9 cellular contexts compared by ENCODE assay signal in the genomic region with DNA sequence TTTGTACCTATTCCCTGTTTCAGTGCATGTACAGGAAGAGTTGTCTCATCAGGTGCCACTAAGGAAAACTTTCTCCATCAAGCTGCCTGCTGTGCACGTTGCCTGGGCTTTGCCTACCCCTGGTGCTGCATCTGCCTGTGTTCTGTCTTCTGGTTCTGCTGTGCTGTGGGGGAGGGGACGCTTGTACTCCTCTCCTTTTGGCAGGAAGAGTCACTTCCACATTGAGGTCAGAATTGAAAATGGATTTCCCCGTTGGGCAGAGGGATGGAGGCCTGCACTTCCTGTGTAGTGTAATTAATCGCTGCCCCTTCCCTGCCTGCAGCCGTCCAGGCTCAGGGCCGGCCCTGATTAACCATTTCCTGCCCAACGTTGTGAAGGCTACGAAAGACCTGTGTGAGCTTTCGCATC.
A peak's percentile ranks its signal among the peaks of the same experiment; 100 is the strongest.
DNase-seq lines count a peak whose midpoint lies in the region; ATAC-seq and TF ChIP-seq lines count a peak whose summit lies in the region.
"Had no signal": no experiment of that assay in that cellular context is flagged by ENCODE, and none has a peak within 500 bp of the region (broad histone marks: within the 10 kb centered on the region; RNA-seq: fewer than 3 reads in every experiment).

No MANE protein-coding gene starts in this region.

- TF ChIP-seq CTCF in right atrium auricular region (IDR thresholded peaks at IDR 0.05) (no peak), Calu3 (IDR thresholded peaks at IDR 0.05; ENCODE audit: unreplicated experiment) (no peak), stomach (IDR thresholded peaks at IDR 0.05) (no peak)

- H3K27me3 Mint-ChIP-seq in activated naive CD4-positive, alpha-beta T cell treated with anti-CD3 and anti-CD28 coated beads, Interleukin-2, amount 50 U/mL, for 24 hours = no peaks in the 10 kb centered on the region
- H3K27me3 Mint-ChIP-seq in Calu3 (ENCODE audit: unreplicated experiment) = no peaks in the 10 kb centered on the region

- intact Hi-C loops in Right ventricle myocardium superior (cut with DNase I) = loop anchor here (10.0 kb wide), 1 partner anchor 356 kb away; no protein-coding TSS in a partner anchor
- intact Hi-C loops in Calu3 (cut with micrococcal nuclease; ENCODE audit: unreplicated experiment) = no loop called here
- intact Hi-C loops in stomach (cut with DNase I; ENCODE audit: low total_unique reads) = loop anchor here (5.0 kb wide), 1 partner anchor 177 kb away; no protein-coding TSS in a partner anchor

- H3K36me3 ChIP-seq in right atrium auricular region (no peaks in the 10 kb centered on the region), stomach (no peaks in the 10 kb centered on the region)

- peak; percentile 47 for ATAC-seq in Right ventricle myocardium superior (ENCODE audit: poor library complexity)
- peak; percentile 39 for ATAC-seq in left lobe of liver
- ATAC-seq: activated T-cell treated with anti-CD3 and anti-CD28 coated beads, Interleukin-2, amount 50 U/mL, for 72 hours had no signal

- BruUV-seq in Calu3 (replicated peaks; lab: Mats Ljungman, UMichigan) = no TSS peak

- no peak overlapping the region for H3K4me3 ChIP-seq in right atrium auricular region
- no peak overlapping the region for H3K4me3 ChIP-seq in stomach

- H3K27ac ChIP-seq in right atrium auricular region (no peak overlapping the region), stomach (no peak overlapping the region)

- TF ChIP-seq POLR2A in stomach (IDR thresholded peaks at IDR 0.05) = no peak

- peak overlapping the region; percentile 23 for H3K27ac Mint-ChIP-seq in activated naive CD4-positive, alpha-beta T cell treated with anti-CD3 and anti-CD28 coated beads, Interleukin-2, amount 50 U/mL, for 24 hours
- no peak overlapping the region for H3K27ac Mint-ChIP-seq in Calu3 (ENCODE audit: unreplicated experiment)
- H3K27ac Mint-ChIP-seq: activated T-cell treated with anti-CD3 and anti-CD28 coated beads, Interleukin-2, amount 50 U/mL, for 72 hours had no signal

- CTCF ChIA-PET in Calu3 (lab: Charles Lee) = interaction anchor here (0.7 kb wide), 1 partner anchor 217 kb away, joined by 3 read pairs; no protein-coding TSS in a partner anchor

- peaks cover 0 to 12% of the 10 kb centered on the region in 2 donors for H3K4me1 ChIP-seq in right atrium auricular region
- H3K4me1 ChIP-seq in stomach = peaks cover 1 to 32% (median 23%) of the 10 kb centered on the region in 4 donors

- H3K36me3 Mint-ChIP-seq in activated naive CD4-positive, alpha-beta T cell treated with anti-CD3 and anti-CD28 coated beads, Interleukin-2, amount 50 U/mL, for 24 hours = no peaks in the 10 kb centered on the region
- H3K36me3 Mint-ChIP-seq in Calu3 (ENCODE audit: insufficient read depth, unreplicated experiment) = peaks cover 12% of the 10 kb centered on the region

- H3K9me3 ChIP-seq in right atrium auricular region (no peaks in the 10 kb centered on the region), stomach (no peaks in the 10 kb centered on the region)

- H3K9me3 Mint-ChIP-seq in activated naive CD4-positive, alpha-beta T cell treated with anti-CD3 and anti-CD28 coated beads, Interleukin-2, amount 50 U/mL, for 24 hours = no peaks in the 10 kb centered on the region
- H3K9me3 Mint-ChIP-seq in Calu3 (ENCODE audit: low read depth, unreplicated experiment) = no peaks in the 10 kb centered on the region
- H3K9me3 Mint-ChIP-seq: activated T-cell treated with anti-CD3 and anti-CD28 coated beads, Interleukin-2, amount 50 U/mL, for 72 hours had no signal

- peak; percentile 74 for DNase-seq in Right ventricle myocardium superior
- DNase-seq in right atrium auricular region (ENCODE audit: low spot score) = no peak
- peak; percentile 56 for DNase-seq in LHCN-M2 (ENCODE audit: low read depth)
- peak; percentile 49 for DNase-seq in left lobe of liver (ENCODE audit: low spot score)
- no peak for DNase-seq in Calu3
- DNase-seq in stomach = no peak
- no peak for DNase-seq in DMS79 (lab: John Stamatoyannopoulos, UW)

- H3K4me1 Mint-ChIP-seq in activated naive CD4-positive, alpha-beta T cell treated with anti-CD3 and anti-CD28 coated beads, Interleukin-2, amount 50 U/mL, for 24 hours = peaks cover 23% of the 10 kb centered on the region
- peaks cover 28% of the 10 kb centered on the region for H3K4me1 Mint-ChIP-seq in Calu3 (ENCODE audit: low read depth, unreplicated experiment)

- WGBS in stomach, 5 donors = 22 to 28% (median 25%) methylated on average over 9 of the region's 9 CpGs

- H3K27me3 ChIP-seq in right atrium auricular region = no peaks in the 10 kb centered on the region
- no peaks in the 10 kb centered on the region for H3K27me3 ChIP-seq in stomach

- no peak overlapping the region for H3K4me3 Mint-ChIP-seq in activated naive CD4-positive, alpha-beta T cell treated with anti-CD3 and anti-CD28 coated beads, Interleukin-2, amount 50 U/mL, for 24 hours
- no peak overlapping the region for H3K4me3 Mint-ChIP-seq in Calu3 (ENCODE audit: low read depth, unreplicated experiment)
- H3K4me3 Mint-ChIP-seq: activated T-cell treated with anti-CD3 and anti-CD28 coated beads, Interleukin-2, amount 50 U/mL, for 72 hours had no signal

- TF ChIP-seq EP300 in stomach (IDR thresholded peaks at IDR 0.05) = no peak

Comparison
In these comparisons a context has a peak if more than half of its experiments do, and no peak if none do; other contexts are left out.
1. DNase-seq: peak in Right ventricle myocardium superior (single experiment), LHCN-M2 (single experiment) and left lobe of liver (single experiment); none in right atrium auricular region (single experiment), Calu3 (single experiment), stomach (single experiment) and DMS79 (single experiment).